11 cellular contexts compared by ENCODE assay signal in the genomic region with DNA sequence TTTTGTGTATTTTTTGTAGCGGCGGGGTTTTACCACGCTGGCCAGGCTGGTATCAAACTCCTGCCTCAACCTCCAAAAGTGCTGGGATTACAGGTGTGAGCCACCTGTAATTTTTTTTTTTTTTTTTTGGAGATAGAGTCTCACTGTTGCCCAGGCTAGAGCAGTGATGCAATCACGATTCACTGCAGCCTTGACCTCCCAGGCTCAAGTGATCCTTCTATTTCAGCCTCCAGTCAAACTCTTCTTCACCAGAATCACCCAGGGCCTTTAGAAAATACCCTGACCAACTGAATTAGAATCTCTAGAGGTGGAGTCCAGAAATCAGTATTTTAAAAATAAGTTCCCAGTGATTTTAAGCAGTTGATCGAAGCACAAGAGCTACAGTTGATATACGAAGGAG. TPM values are rescaled to one million over a fixed set of nuclear protein-coding genes. Genes with fewer than 3 reads are reported as not detected.
A peak's percentile ranks its signal among the peaks of the same experiment; 100 is the strongest.
DNase-seq lines count a peak whose midpoint lies in the region; ATAC-seq, FAIRE-seq and TF ChIP-seq lines count a peak whose summit lies in the region.
"Had no signal": no experiment of that assay in that cellular context is flagged by ENCODE, and none has a peak within 500 bp of the region (broad histone marks: within the 10 kb centered on the region; RNA-seq: fewer than 3 reads in every experiment).

No MANE protein-coding gene starts in this region.

- H3K4me3 ChIP-seq in left ventricle myocardium inferior (peak overlapping the region; percentile 52), dorsolateral prefrontal cortex (peak overlapping the region in 1 of 59 donors; percentile 3), SJCRH30 (no peak overlapping the region)

- H3K27ac ChIP-seq in left ventricle myocardium inferior (replicated peaks) (peak overlapping the region; percentile 90), dorsolateral prefrontal cortex (peak overlapping the region in 44 of 59 donors; percentile 4 to 86 (median 51)), SJCRH30 (no peak overlapping the region)

- no peak for ATAC-seq in left ventricle myocardium superior

- no peaks in the 10 kb centered on the region for H3K27me3 Mint-ChIP-seq in nephron (ENCODE audit: low read depth)

- no peak overlapping the region for H3K4me3 Mint-ChIP-seq in nephron

- H3K36me3 ChIP-seq in left ventricle myocardium inferior: peaks cover 6% of the 10 kb centered on the region
- peaks cover 5% of the 10 kb centered on the region; the same call in 1 of the 2 replicates for H3K36me3 ChIP-seq in SJCRH30

- H3K4me1 ChIP-seq in left ventricle myocardium inferior: peaks cover 100% of the 10 kb centered on the region
- H3K4me1 ChIP-seq in SJCRH30: peaks cover 19% of the 10 kb centered on the region

- intact Hi-C loops in left ventricle myocardium inferior (cut with micrococcal nuclease): no loop called here
- intact Hi-C loops in left ventricle myocardium superior (cut with micrococcal nuclease): no loop called here
- intact Hi-C loops in dorsolateral prefrontal cortex (cut with DNase I): no loop called here

- no peak for FAIRE-seq in RCC 7860 (lab: Jason Lieb, UNC)

- TF ChIP-seq CTCF in left ventricle myocardium inferior (IDR thresholded peaks at IDR 0.05; ENCODE audit: borderline replicate concordance) (no peak), dorsolateral prefrontal cortex (IDR thresholded peaks at IDR 0.05 in 54 of 56, conservative IDR thresholded peaks at IDR 0.05 in 2 of 56; ENCODE audit: low read depth in 1 of 56, partially characterized antibody in 56 of 56) (no peak), nephron (IDR thresholded peaks at IDR 0.05; ENCODE audit: unreplicated experiment in 3 of 3) (no peak)

- H3K36me3 Mint-ChIP-seq in nephron (ENCODE audit: low read depth): peaks cover 29% of the 10 kb centered on the region

- H3K9me3 ChIP-seq in left ventricle myocardium inferior (replicated peaks): no peaks in the 10 kb centered on the region
- H3K9me3 ChIP-seq in SJCRH30 (replicated peaks): no peaks in the 10 kb centered on the region

- peaks cover 52% of the 10 kb centered on the region for H3K4me1 Mint-ChIP-seq in nephron

- H3K27me3 ChIP-seq in left ventricle myocardium inferior (ENCODE audit: low read depth) (no peaks in the 10 kb centered on the region), dorsolateral prefrontal cortex (no peaks in the 10 kb centered on the region), SJCRH30 (no peaks in the 10 kb centered on the region)

- H3K9me3 Mint-ChIP-seq in nephron: no peaks in the 10 kb centered on the region

- H3K27ac Mint-ChIP-seq in nephron: peak overlapping the region; percentile 97

- DNase-seq in left ventricle myocardium inferior (no peak), left ventricle myocardium superior (no peak), dorsolateral prefrontal cortex (no peak), SJCRH30 (no peak), HCEC 1CT (no peak), RCC 7860 (ENCODE audit: low spot score) (no peak)
- no peak for DNase-seq in activated CD8-positive, alpha-beta memory T cell treated with anti-CD3 and anti-CD28 coated beads, Interleukin-2, amount 50 U/mL, for 4 hours
- DNase-seq: NCI-H526; stimulated activated naive CD4-positive, alpha-beta T cell had no signal

RNA-seq across cellular contexts. Expression of a gene that starts 12.5 kb away (rescaled TPM):
- total RNA-seq in left ventricle myocardium inferior (not detected), left ventricle myocardium superior (0.12 TPM), dorsolateral prefrontal cortex (1 to 10 TPM in 8 of 120 experiments, under 1 TPM in 61, not detected in 51; 0.14 to 1.6 (median 0.43) TPM)
- 0.28 and 0.32 TPM in 2 replicates for total RNA-seq in SJCRH30 (2014; rRNA removed; shearing (Covaris generic))
- total RNA-seq: mesenteric fat pad had no signal

RNA-seq across cellular contexts. Expression of a gene that starts 14.0 kb away (rescaled TPM):
- total RNA-seq in left ventricle myocardium inferior (25.7 TPM), left ventricle myocardium superior (26.1 TPM), dorsolateral prefrontal cortex (100 to 1,000 TPM in 58 of 120 experiments, 10 to 100 TPM in 62; 65.5 to 174 (median 99.8) TPM)
- 23.5 and 27.2 TPM in 2 replicates for total RNA-seq in SJCRH30 (2014; rRNA removed; shearing (Covaris generic))

RNA-seq across cellular contexts. Expression of a gene that starts 19.6 kb away (rescaled TPM):
- total RNA-seq in left ventricle myocardium inferior (38.6 TPM), left ventricle myocardium superior (47.1 TPM), dorsolateral prefrontal cortex (100 to 1,000 TPM in 66 of 120 experiments, 10 to 100 TPM in 54; 64.5 to 128 (median 101) TPM)
- total RNA-seq in SJCRH30 (2014; rRNA removed; shearing (Covaris generic)): 90.2 and 91.1 TPM in 2 replicates

RNA-seq across cellular contexts. Expression of a gene that starts 22.6 kb away (rescaled TPM):
- 3.1 TPM for total RNA-seq in left ventricle myocardium inferior
- 3.8 TPM for total RNA-seq in left ventricle myocardium superior
- 10 to 100 TPM in 119 of 120 experiments, 1 to 10 TPM in 1; 9.3 to 46.1 (median 17.9) TPM for total RNA-seq in dorsolateral prefrontal cortex
- 0.12 TPM in 1 of 2 replicates, not detected in the other for total RNA-seq in SJCRH30 (2014; rRNA removed; shearing (Covaris generic))

RNA-seq across cellular contexts. Expression of a gene that starts 36.9 kb away (rescaled TPM):
- total RNA-seq in left ventricle myocardium inferior: 0.49 TPM
- total RNA-seq in left ventricle myocardium superior: 0.20 TPM
- total RNA-seq in dorsolateral prefrontal cortex: 1 to 10 TPM in 106 of 120 experiments, under 1 TPM in 14; 0.33 to 4.9 (median 1.8) TPM
- 1.3 and 1.5 TPM in 2 replicates for total RNA-seq in SJCRH30 (2014; rRNA removed; shearing (Covaris generic))
- total RNA-seq: mesenteric fat pad had no signal
